36 cellular contexts compared by ENCODE assay signal in genomic region chr1:182347019-182347418, GRCh38. TPM values are rescaled to one million over a fixed set of nuclear protein-coding genes. Genes with fewer than 3 reads are reported as not detected.
"Had no signal": no experiment of that assay in that cellular context is flagged by ENCODE, and none has a peak within 500 bp of the region (broad histone marks: within the 10 kb centered on the region; RNA-seq: fewer than 3 reads in every experiment).

No MANE protein-coding gene starts in this region.

- DNase-seq: activated CD4-positive, alpha-beta T cell treated with anti-CD3 and anti-CD28 coated beads for 48 hours; activated CD4-positive, alpha-beta T cell treated with anti-CD3 and anti-CD28 coated beads, Interleukin-2, amount 50 U/mL, for 1 hour; activated CD4-positive, alpha-beta T cell treated with anti-CD3 and anti-CD28 coated beads, Interleukin-2, amount 50 U/mL, for 48 hours; activated CD8-positive, alpha-beta memory T cell treated with anti-CD3 and anti-CD28 coated beads for 24 hours; activated CD8-positive, alpha-beta T cell treated with anti-CD3 and anti-CD28 coated beads for 36 hours; activated effector memory CD4-positive, alpha-beta T cell treated with Interleukin-2 at 50 U/mL for 16 hours; activated gamma-delta T cell treated with Interleukin-2 at 50 U/mL for 16 hours; activated naive CD4-positive, alpha-beta T cell treated with anti-CD3 and anti-CD28 coated beads, Interleukin-2, amount 50 U/mL, for 16 hours; activated naive CD4-positive, alpha-beta T cell treated with Interleukin-2 at 50 U/mL for 16 hours; activated T-cell treated with anti-CD3 and anti-CD28 coated beads, Interleukin-2, amount 50 U/mL, for 4 hours; amniotic stem cell; anterior cingulate cortex; brain microvascular endothelial cell; caudate nucleus; cortex of kidney; dermis blood vessel endothelial cell; effector CD4-positive, alpha-beta T cell; effector memory CD8-positive, alpha-beta T cell; esophagus squamous epithelium; foreskin melanocyte; heart left ventricle; T-helper 9 cell had no signal

- H3K4me3 Mint-ChIP-seq: activated CD8-positive, alpha-beta T cell treated with anti-CD3 and anti-CD28 coated beads for 36 hours; activated naive CD8-positive, alpha-beta T cell; activated T-cell treated with anti-CD3 and anti-CD28 coated beads, Interleukin-2, amount 50 U/mL, for 4 hours; activated T-helper 17 cell treated with anti-CD3 and anti-CD28 coated beads, Interleukin-2, amount 50 U/mL, for 72 hours; effector memory CD8-positive, alpha-beta T cell; T-helper 1 cell treated with Interleukin-12 subunit alpha and Interleukin-12 subunit beta and Interleukin-4 antibody, amounts not matched to agents 30 μg/mL and 1 μg/mL, for 36 hours; WTC11 had no signal

- H3K27ac ChIP-seq: brain microvascular endothelial cell, epithelial cell of prostate, esophagus squamous epithelium, heart left ventricle, VCaP had no signal

- H3K9me3 Mint-ChIP-seq: activated CD8-positive, alpha-beta T cell treated with anti-CD3 and anti-CD28 coated beads for 36 hours; activated T-cell treated with anti-CD3 and anti-CD28 coated beads, Interleukin-2, amount 50 U/mL, for 4 hours; activated T-helper 17 cell treated with anti-CD3 and anti-CD28 coated beads, Interleukin-2, amount 50 U/mL, for 72 hours; effector memory CD8-positive, alpha-beta T cell; T-helper 1 cell treated with Interleukin-12 subunit alpha and Interleukin-12 subunit beta and Interleukin-4 antibody, amounts not matched to agents 30 μg/mL and 1 μg/mL, for 36 hours; WTC11 had no signal

- H3K27ac Mint-ChIP-seq: activated CD8-positive, alpha-beta T cell treated with anti-CD3 and anti-CD28 coated beads for 36 hours; activated naive CD8-positive, alpha-beta T cell; activated T-helper 17 cell treated with anti-CD3 and anti-CD28 coated beads, Interleukin-2, amount 50 U/mL, for 72 hours; effector memory CD8-positive, alpha-beta T cell; T-helper 1 cell treated with Interleukin-12 subunit alpha and Interleukin-12 subunit beta and Interleukin-4 antibody, amounts not matched to agents 30 μg/mL and 1 μg/mL, for 36 hours; WTC11 had no signal

- H3K36me3 Mint-ChIP-seq: activated naive CD8-positive, alpha-beta T cell; WTC11 had no signal

- H3K4me3 ChIP-seq: esophagus squamous epithelium, heart left ventricle had no signal

- H3K36me3 ChIP-seq: brain microvascular endothelial cell, esophagus squamous epithelium, heart left ventricle had no signal

- H3K9me3 ChIP-seq: esophagus squamous epithelium, heart left ventricle had no signal

- H3K27me3 Mint-ChIP-seq: activated CD8-positive, alpha-beta T cell treated with anti-CD3 and anti-CD28 coated beads for 36 hours; activated naive CD8-positive, alpha-beta T cell had no signal

- H3K27me3 ChIP-seq: brain microvascular endothelial cell, esophagus squamous epithelium, heart left ventricle had no signal

- H3K4me1 Mint-ChIP-seq: activated T-helper 17 cell treated with anti-CD3 and anti-CD28 coated beads, Interleukin-2, amount 50 U/mL, for 72 hours had no signal

RNA-seq across cellular contexts. Expression of gene TEDDM1, which starts 53.4 kb away (rescaled TPM):
- total RNA-seq: activated CD8-positive, alpha-beta T cell treated with anti-CD3 and anti-CD28 coated beads for 36 hours; activated T-cell treated with anti-CD3 and anti-CD28 coated beads, Interleukin-2, amount 50 U/mL, for 4 hours; activated T-helper 17 cell treated with anti-CD3 and anti-CD28 coated beads, Interleukin-2, amount 50 U/mL, for 72 hours; astrocyte; bronchial epithelial cell; chondrocyte; dermis blood vessel endothelial cell; endothelial cell of umbilical vein; esophagus squamous epithelium; fibroblast of lung; fibroblast of villous mesenchyme; heart left ventricle; T-helper 2 cell treated with Interferon-gamma antibody and Interleukin-4, amounts not matched to agents 100 ng/mL and 5 ng/mL, for 36 hours; WTC11 had no signal
- polyA plus RNA-seq: adipose tissue, endothelial cell of umbilical vein, fibroblast of lung, heart left ventricle had no signal
